ENCODE assay signal across 8 cellular contexts in genomic region chr19:2327773-2328400, GRCh38. TPM values are rescaled to one million over a fixed set of nuclear protein-coding genes. Genes with fewer than 3 reads are reported as not detected.
DNase-seq lines count a peak whose midpoint lies in the region; ATAC-seq and TF ChIP-seq lines count a peak whose summit lies in the region.

No MANE protein-coding gene starts in this region.

- ATAC-seq in GM18907 (IDR thresholded peaks at IDR 0.05; ENCODE audit: unreplicated experiment) (peak; percentile 6), GM19463 (IDR thresholded peaks at IDR 0.05; ENCODE audit: unreplicated experiment) (no peak)
- ATAC-seq in stimulated activated naive CD8-positive, alpha-beta T cell treated with anti-CD3 and anti-CD28 coated beads, Interleukin-15, Interleukin-2, amounts not matched to agents 100 U/mL and 50 U/mL, for 24 hours = peak; percentile 69

- CTCF ChIA-PET in AG04450 (lab: Charles Lee) = interaction anchor here (1.2 to 1.3 kb wide), 2 partner anchors 12 to 288 kb away, joined by 3 to 6 read pairs; no protein-coding TSS in a partner anchor

- POLR2A ChIA-PET in AG04450 (lab: Yijun Ruan, JAX) = interaction anchor here (0.5 to 0.7 kb wide), 3 partner anchors 36 to 189 kb away, joined by 3 to 14 read pairs (median 5); partner anchors contain the start of gene AP3D1

- TF ChIP-seq CTCF in AG04450 (IDR thresholded peaks at IDR 0.05; ENCODE audit: low read depth, low read length) = no peak

- H3K27me3 ChIP-seq in AG04450 (ENCODE audit: control insufficient read depth, insufficient read depth, low read length) (no peaks in the 10 kb centered on the region), mucosa of stomach (ENCODE audit: control insufficient read depth, insufficient read depth, low read length) (no peaks in the 10 kb centered on the region)

- H3K9ac ChIP-seq in mucosa of stomach (ENCODE audit: low read length) = peak overlapping the region; percentile 90

- H3K9me3 ChIP-seq in AG04450 (ENCODE audit: control insufficient read depth, insufficient read depth, low read length) (no peaks in the 10 kb centered on the region; the same call in 1 of the 2 replicates), mucosa of stomach (ENCODE audit: control insufficient read depth, low read length) (no peaks in the 10 kb centered on the region)

- no peaks in the 10 kb centered on the region for H3K36me3 ChIP-seq in mucosa of stomach (ENCODE audit: control insufficient read depth, insufficient read depth, low read length)

- H3K27ac ChIP-seq in AG04450 (ENCODE audit: low read depth, low read length) = peak overlapping the region; percentile 47

- DNase-seq in AG04450 (ENCODE audit: low read depth, low spot score) (peak; percentile 29), NCI-H2227 (lab: John Stamatoyannopoulos, UW; ENCODE audit: unreplicated experiment) (peak; percentile 26), epidermal melanocyte (ENCODE audit: insufficient read length, low spot score) (peak; percentile 70)
- peak; percentile 39 to 49 for DNase-seq in activated CD4-positive, alpha-beta T cell treated with anti-CD3 and anti-CD28 coated beads, Interleukin-2, amount 50 U/mL, for 4 hours
- peak; percentile 68 for DNase-seq in stimulated activated naive CD8-positive, alpha-beta T cell treated with anti-CD3 and anti-CD28 coated beads, Interleukin-15, Interleukin-2, amounts not matched to agents 100 U/mL and 50 U/mL, for 24 hours

- peaks cover 40% of the 10 kb centered on the region for H3K4me1 ChIP-seq in mucosa of stomach (ENCODE audit: control insufficient read depth, insufficient read depth, low read length)

- H3K4me3 ChIP-seq in AG04450 (ENCODE audit: low read depth, low read length) (peak overlapping the region; percentile 86), mucosa of stomach (ENCODE audit: low read length) (peak overlapping the region; percentile 80)

RNA-seq across cellular contexts. Expression of gene LSM7, which starts 0.5 kb away (rescaled TPM):
- polyA plus RNA-seq in AG04450 (2011; rRNA removed) = 137 and 192 TPM in 2 replicates
- 37.1 and 39.4 TPM in 2 replicates for polyA minus RNA-seq in AG04450 (2011; rRNA and poly(A)+ RNA removed)

RNA-seq across cellular contexts. Expression of gene SPPL2B, which starts 0.6 kb away (rescaled TPM):
- polyA plus RNA-seq in AG04450 (2011; rRNA removed) = 9.9 and 15.7 TPM in 2 replicates
- polyA minus RNA-seq in AG04450 (2011; rRNA and poly(A)+ RNA removed) = 7.3 and 9.2 TPM in 2 replicates

RNA-seq across cellular contexts. Expression of gene LINGO3, which starts 19.9 kb away (rescaled TPM):
- polyA plus RNA-seq in AG04450 (2011; rRNA removed) = not detected in 2 replicates
- polyA minus RNA-seq in AG04450 (2011; rRNA and poly(A)+ RNA removed) = not detected in 2 replicates

RNA-seq across cellular contexts. Expression of gene TMPRSS9, which starts 32.2 kb away (rescaled TPM):
- polyA plus RNA-seq in AG04450 (2011; rRNA removed) = not detected in 2 replicates
- polyA minus RNA-seq in AG04450 (2011; rRNA and poly(A)+ RNA removed) = not detected in 2 replicates

RNA-seq across cellular contexts. Expression of gene PEAK3, which starts 45.9 kb away (rescaled TPM):
- polyA plus RNA-seq in AG04450 (2011; rRNA removed) = 0.04 TPM in 1 of 2 replicates, not detected in the other
- polyA minus RNA-seq in AG04450 (2011; rRNA and poly(A)+ RNA removed) = not detected in 2 replicates
